8 cellular contexts compared by ENCODE assay signal in the genomic region with DNA sequence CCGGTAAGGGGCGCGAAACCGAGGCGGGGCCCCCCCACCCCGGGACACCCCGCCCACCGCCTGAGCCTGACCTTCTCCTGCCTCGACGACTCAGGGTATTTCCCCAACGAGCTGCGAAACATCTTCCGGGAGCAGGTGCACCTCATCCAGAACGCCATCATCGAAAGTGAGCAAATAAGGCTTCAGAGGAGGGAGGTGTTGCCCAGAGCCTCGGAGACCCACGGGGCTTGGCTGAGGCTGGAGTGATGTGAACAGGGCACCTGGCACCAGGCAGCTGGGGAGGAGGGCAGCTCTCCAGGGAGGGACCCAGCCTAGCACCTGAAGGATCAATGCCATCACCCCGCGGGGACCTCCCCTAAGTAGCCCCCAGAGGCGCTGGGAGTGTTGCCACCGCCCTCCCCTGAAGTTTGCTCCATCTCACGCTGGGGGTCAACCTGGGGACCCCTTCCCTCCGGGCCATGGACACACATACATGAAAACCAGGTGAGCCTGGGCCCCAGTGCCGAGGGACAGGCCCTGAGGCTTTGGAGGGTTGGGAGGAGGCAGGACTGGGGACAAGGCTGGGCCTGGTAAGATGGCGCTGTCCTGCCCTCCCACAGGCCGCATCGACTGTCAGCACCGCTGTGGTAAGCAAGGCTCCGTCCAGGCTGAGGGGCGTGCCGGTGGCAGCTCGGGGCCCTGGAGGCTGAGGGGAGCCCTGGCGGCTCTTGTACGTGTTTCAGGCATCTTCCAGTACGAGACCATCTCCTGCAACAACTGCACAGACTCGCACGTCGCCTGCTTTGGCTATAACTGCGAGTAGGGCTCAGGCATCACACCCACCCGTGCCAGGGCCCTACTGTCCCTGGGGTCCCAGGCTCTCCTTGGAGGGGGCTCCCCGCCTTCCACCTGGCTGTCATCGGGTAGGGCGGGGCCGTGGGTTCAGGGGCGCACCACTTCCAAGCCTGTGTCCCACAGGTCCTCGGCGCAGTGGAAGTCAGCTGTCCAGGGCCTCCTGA. TPM values are rescaled to one million over a fixed set of nuclear protein-coding genes. Genes with fewer than 3 reads are reported as not detected.
DNase-seq lines count a peak whose midpoint lies in the region; ATAC-seq and TF ChIP-seq lines count a peak whose summit lies in the region.

No MANE protein-coding gene starts in this region.

- peak; percentile 44 for DNase-seq in NCI-H2196 (lab: John Stamatoyannopoulos, UW; ENCODE audit: unreplicated experiment)
- DNase-seq in NCI-H2196 treated with DMSO at 0.1 percent for 48 hours (lab: John Stamatoyannopoulos, UW; ENCODE audit: unreplicated experiment), result no peak
- peak; percentile 11 for DNase-seq in NCI-H345 treated with DMSO at 0.1 percent for 48 hours (lab: John Stamatoyannopoulos, UW; ENCODE audit: unreplicated experiment)
- peak; percentile 53 for DNase-seq in activated naive CD8-positive, alpha-beta T cell treated with anti-CD3 and anti-CD28 coated beads, Interleukin-2, amount 10 ng/mL, durations not matched to agents 7 days and 5 days
- DNase-seq in right lobe of liver, result no peak
- DNase-seq in retina, result no peak
- DNase-seq in islet precursor cell, result no peak

- H3K27me3 Mint-ChIP-seq in activated naive CD8-positive, alpha-beta T cell treated with anti-CD3 and anti-CD28 coated beads, Interleukin-2, amount 10 ng/mL, durations not matched to agents 7 days and 5 days, result no peaks in the 10 kb centered on the region

- peak overlapping the region; percentile 86 for H3K4me3 Mint-ChIP-seq in activated naive CD8-positive, alpha-beta T cell treated with anti-CD3 and anti-CD28 coated beads, Interleukin-2, amount 10 ng/mL, durations not matched to agents 7 days and 5 days

- H3K27ac Mint-ChIP-seq in activated naive CD8-positive, alpha-beta T cell treated with anti-CD3 and anti-CD28 coated beads, Interleukin-2, amount 10 ng/mL, durations not matched to agents 7 days and 5 days, result peak overlapping the region; percentile 77

- POLR2A ChIA-PET in activated naive CD8-positive, alpha-beta T cell treated with anti-CD3 and anti-CD28 coated beads, Interleukin-2, amount 10 ng/mL, durations not matched to agents 7 days and 5 days (lab: Charles Lee), result interaction anchor here (0.6 to 1.3 kb wide), 5 partner anchors 12 to 56 kb away, joined by 3 to 11 read pairs (median 4); no protein-coding TSS in a partner anchor

- no peak for TF ChIP-seq POLR2A in right lobe of liver (IDR thresholded peaks at IDR 0.05)

- H3K4me1 ChIP-seq in right lobe of liver, result peaks cover 0 to 13% (median 2%) of the 10 kb centered on the region in 4 donors

- intact Hi-C loops in right lobe of liver (cut with DNase I), result no loop called here

- H3K27ac ChIP-seq in right lobe of liver (peak overlapping the region in 1 of 3 donors; percentile 35), temporal lobe (ENCODE audit: low read depth, low read length) (peak overlapping the region; percentile 47)

- no peaks in the 10 kb centered on the region for H3K27me3 ChIP-seq in right lobe of liver

- 22% methylated on average over 10 of the region's 47 CpGs for WGBS in right lobe of liver (ENCODE audit: insufficient coverage, low coverage, low lambda C conversion rate, missing lambda C conversion rate)

- peaks cover 33% of the 10 kb centered on the region for H3K36me3 Mint-ChIP-seq in activated naive CD8-positive, alpha-beta T cell treated with anti-CD3 and anti-CD28 coated beads, Interleukin-2, amount 10 ng/mL, durations not matched to agents 7 days and 5 days

- H3K9me3 ChIP-seq in right lobe of liver, result no peaks in the 10 kb centered on the region

- no peaks in the 10 kb centered on the region for H3K9me3 Mint-ChIP-seq in activated naive CD8-positive, alpha-beta T cell treated with anti-CD3 and anti-CD28 coated beads, Interleukin-2, amount 10 ng/mL, durations not matched to agents 7 days and 5 days

- no peak for TF ChIP-seq CTCF in right lobe of liver (IDR thresholded peaks at IDR 0.05)

- peak; percentile 0 for ATAC-seq in activated naive CD8-positive, alpha-beta T cell treated with anti-CD3 and anti-CD28 coated beads, Interleukin-2, amount 10 ng/mL, durations not matched to agents 7 days and 5 days (ENCODE audit: low read depth)
- no peak for ATAC-seq in right lobe of liver

- peak overlapping the region; percentile 30 to 51 (median 38) for H3K4me3 ChIP-seq in right lobe of liver

- H3K4me1 Mint-ChIP-seq in activated naive CD8-positive, alpha-beta T cell treated with anti-CD3 and anti-CD28 coated beads, Interleukin-2, amount 10 ng/mL, durations not matched to agents 7 days and 5 days, result peaks cover 11% of the 10 kb centered on the region

- peaks cover 0 to 26% (median 16%) of the 10 kb centered on the region in 4 donors for H3K36me3 ChIP-seq in right lobe of liver

RNA-seq across cellular contexts. Expression of a gene that starts 0.9 kb away (rescaled TPM):
- total RNA-seq in activated naive CD8-positive, alpha-beta T cell treated with anti-CD3 and anti-CD28 coated beads, Interleukin-2, amount 10 ng/mL, durations not matched to agents 7 days and 5 days, result 10 to 100 TPM; 16.0 to 17.7 TPM
- total RNA-seq in right lobe of liver (1 to 10 TPM in 5 of 6 experiments, not detected in 1; 1.2 to 6.9 (median 4.2) TPM), temporal lobe (3.0 TPM)

RNA-seq across cellular contexts. Expression of a gene that starts 1.5 kb away (rescaled TPM):
- total RNA-seq in activated naive CD8-positive, alpha-beta T cell treated with anti-CD3 and anti-CD28 coated beads, Interleukin-2, amount 10 ng/mL, durations not matched to agents 7 days and 5 days, result 100 to 1,000 TPM; 190 to 200 TPM
- total RNA-seq in right lobe of liver, result 10 to 100 TPM in 4 of 6 experiments, 1 to 10 TPM in 2; 8.3 to 13.8 (median 10.8) TPM
- total RNA-seq in temporal lobe, result 13.0 TPM

RNA-seq across cellular contexts. Expression of a gene that starts 46.6 kb away (rescaled TPM):
- total RNA-seq in activated naive CD8-positive, alpha-beta T cell treated with anti-CD3 and anti-CD28 coated beads, Interleukin-2, amount 10 ng/mL, durations not matched to agents 7 days and 5 days, result 100 to 1,000 TPM; 319 to 341 TPM
- total RNA-seq in right lobe of liver, result 100 to 1,000 TPM in 4 of 6 experiments, 10 to 100 TPM in 2; 80.5 to 218 (median 117) TPM
- 13.0 TPM for total RNA-seq in temporal lobe

RNA-seq across cellular contexts. Expression of a gene that starts 53.7 kb away (rescaled TPM):
- total RNA-seq in activated naive CD8-positive, alpha-beta T cell treated with anti-CD3 and anti-CD28 coated beads, Interleukin-2, amount 10 ng/mL, durations not matched to agents 7 days and 5 days, result 10 to 100 TPM; 92.6 to 96.5 TPM
- total RNA-seq in right lobe of liver (10 to 100 TPM; 55.5 to 99.0 (median 65.5) TPM), temporal lobe (61.5 TPM)

Comparison
In these comparisons a context has a peak if more than half of its experiments do, and no peak if none do; other contexts are left out.
1. DNase-seq: peak in NCI-H2196 (single experiment), NCI-H345 treated with DMSO at 0.1 percent for 48 hours (single experiment) and activated naive CD8-positive, alpha-beta T cell treated with anti-CD3 and anti-CD28 coated beads, Interleukin-2, amount 10 ng/mL, durations not matched to agents 7 days and 5 days (single experiment); none in NCI-H2196 treated with DMSO at 0.1 percent for 48 hours (single experiment), right lobe of liver (0 of 3), retina (single experiment) and islet precursor cell (single experiment).
2. RNA of a gene that starts 1.5 kb away (total RNA-seq): 190 to 200 TPM in activated naive CD8-positive, alpha-beta T cell treated with anti-CD3 and anti-CD28 coated beads, Interleukin-2, amount 10 ng/mL, durations not matched to agents 7 days and 5 days; 13.0 TPM in temporal lobe (single experiment) and 8.3 to 13.8 TPM in right lobe of liver; every median in the first group is over 10 times any median in the second.